14 cellular contexts compared by ENCODE assay signal in the genomic region with DNA sequence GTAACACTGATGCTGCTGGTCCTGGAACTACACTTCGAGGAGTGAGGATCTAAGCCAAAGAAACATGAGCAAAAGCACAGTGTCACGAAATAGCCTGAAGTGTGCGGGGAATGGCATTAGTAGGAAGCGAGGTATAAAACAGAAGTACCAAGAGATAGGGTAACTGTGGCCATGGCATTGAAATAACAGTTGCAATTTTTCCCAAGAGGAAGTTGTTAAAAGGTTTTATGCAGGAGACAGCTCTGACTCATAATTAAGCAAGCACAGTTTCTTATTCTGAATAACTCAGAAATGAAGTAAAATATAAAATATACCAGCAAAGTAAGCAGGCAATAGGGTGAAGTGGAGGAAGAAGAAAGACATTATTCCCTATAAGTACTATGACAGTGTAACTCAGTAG.
DNase-seq lines count a peak whose midpoint lies in the region; TF ChIP-seq lines count a peak whose summit lies in the region.
"Had no signal": no experiment of that assay in that cellular context is flagged by ENCODE, and none has a peak within 500 bp of the region (broad histone marks: within the 10 kb centered on the region; RNA-seq: fewer than 3 reads in every experiment).

No MANE protein-coding gene starts in this region.

- DNase-seq in A172 (ENCODE audit: low spot score) (peak; percentile 27), HT1080 (ENCODE audit: low read depth) (peak; percentile 55), SKM-1 treated with dmso at 0.1 percent for 144 hours (lab: John Stamatoyannopoulos, UW; ENCODE audit: unreplicated experiment) (peak; percentile 79), foreskin fibroblast (peak; percentile 12 to 52), SK-N-DZ (ENCODE audit: low spot score) (no peak), NCI-H1417 (lab: John Stamatoyannopoulos, UW) (no peak), NCI-H2081 (lab: John Stamatoyannopoulos, UW) (no peak), Ammon's horn (ENCODE audit: low spot score) (no peak)
- DNase-seq: activated naive CD4-positive, alpha-beta T cell treated with anti-CD3 and anti-CD28 coated beads, Interleukin-2, amount 10 ng/mL, durations not matched to agents 7 days and 5 days; NCI-H187 treated with DMSO at 0.1 percent for 48 hours; NCI-H774; SHP77 treated with DMSO at 0.1 percent for 48 hours; stimulated activated CD4-positive, alpha-beta T cell treated with anti-CD3 and anti-CD28 coated beads, Interleukin-15, amount 100 ng/mL, for 24 hours; thyroid gland had no signal

- no peak for TF ChIP-seq CTCF in foreskin fibroblast (IDR thresholded peaks at IDR 0.05; ENCODE audit: low read depth, low read length)

- H3K4me3 ChIP-seq in foreskin fibroblast (ENCODE audit: low read depth in 1 of 2, low read length in 2 of 2): no peak overlapping the region
- H3K4me3 ChIP-seq: thyroid gland had no signal

Comparison
In these comparisons a context has a peak if more than half of its experiments do, and no peak if none do; other contexts are left out.
1. DNase-seq: peak in A172 (single experiment), HT1080 (single experiment), SKM-1 treated with dmso at 0.1 percent for 144 hours (single experiment) and foreskin fibroblast (2 of 2); none in SK-N-DZ (single experiment), NCI-H1417 (0 of 3), NCI-H2081 (0 of 2) and Ammon's horn (single experiment).